ENCODE assay signal across 17 cellular contexts in the genomic region with DNA sequence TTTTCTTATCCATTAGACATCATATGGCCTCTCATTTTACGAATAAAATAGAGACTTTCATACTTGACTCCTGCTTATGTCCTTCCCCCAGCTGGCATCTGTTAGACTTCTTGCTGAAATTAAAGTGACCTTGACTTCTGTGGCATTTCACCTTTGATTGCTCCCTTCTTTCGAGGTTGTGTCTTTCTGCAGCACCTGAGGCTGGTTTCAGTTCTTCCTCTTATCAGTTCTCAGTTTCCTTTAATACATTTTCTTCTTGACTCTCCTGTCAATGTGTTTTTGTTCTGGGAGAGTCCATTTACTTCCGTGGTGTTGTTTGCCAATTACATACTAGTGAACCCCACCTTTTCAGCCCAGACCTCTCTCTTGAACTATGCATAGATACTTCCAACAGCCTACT.
DNase-seq lines count a peak whose midpoint lies in the region; ATAC-seq, FAIRE-seq and TF ChIP-seq lines count a peak whose summit lies in the region.
"Had no signal": no experiment of that assay in that cellular context is flagged by ENCODE, and none has a peak within 500 bp of the region (broad histone marks: within the 10 kb centered on the region; RNA-seq: fewer than 3 reads in every experiment).

No MANE protein-coding gene starts in this region.

- H2AFZ ChIP-seq in GM12878 (ENCODE audit: control insufficient read depth, low read depth, low read length) = no peak overlapping the region

- peaks cover 2% of the 10 kb centered on the region for H3K4me1 Mint-ChIP-seq in endothelial cell (ENCODE audit: unreplicated experiment)

- H3K9ac ChIP-seq in GM12878 (ENCODE audit: control insufficient read depth, insufficient read depth, low read length) = no peak overlapping the region
- no peak overlapping the region for H3K9ac ChIP-seq in kidney (ENCODE audit: low read length in 2 of 2)

- H3K4me2 ChIP-seq in GM12878 (ENCODE audit: control insufficient read depth, insufficient read depth) = 0 out of 2 replicates have a peak overlapping the region, but pooled peaks have one; percentile 15

- peaks cover 17% of the 10 kb centered on the region for H3K36me3 Mint-ChIP-seq in endothelial cell (ENCODE audit: low read depth, unreplicated experiment)

- H3K4me3 ChIP-seq in GM12878 = no peak overlapping the region
- no peak overlapping the region for H3K4me3 ChIP-seq in kidney (ENCODE audit: low read length in 2 of 2)
- H3K4me3 ChIP-seq: colonic mucosa had no signal

- peak; percentile 69 for FAIRE-seq in GM12878 (lab: Jason Lieb, UNC)
- no peak for FAIRE-seq in kidney (lab: Jason Lieb, UNC)
- FAIRE-seq: HTR-8/SVneo, urothelium cell line had no signal

- no peaks in the 10 kb centered on the region for H3K27me3 ChIP-seq in GM12878 (replicated peaks in 1 of 2; ENCODE audit: control insufficient read depth in 2 of 2, insufficient read depth in 2 of 2, low read length in 1 of 2)
- H3K27me3 ChIP-seq: colonic mucosa had no signal

- H3K9me3 Mint-ChIP-seq in endothelial cell (ENCODE audit: unreplicated experiment) = no peaks in the 10 kb centered on the region

- H3K36me3 ChIP-seq in GM12878 (ENCODE audit: control insufficient read depth in 2 of 2, insufficient read depth in 2 of 2, low read length in 1 of 2) (peaks cover 0 to 12% of the 10 kb centered on the region in 2 experiments; a peak in 2 of 4 replicates), kidney (ENCODE audit: control insufficient read depth in 1 of 2, insufficient read depth in 2 of 2, low read length in 2 of 2) (peaks cover 3 to 13% of the 10 kb centered on the region in 2 donors)
- H3K36me3 ChIP-seq: colonic mucosa had no signal

- in situ Hi-C loops in GM12878 (cut with MboI) = loop anchor here (10.0 kb wide), 1 partner anchor 348 kb away; no protein-coding TSS in a partner anchor

- H4K20me1 ChIP-seq in GM12878 (ENCODE audit: control insufficient read depth, insufficient read depth) = no peaks in the 10 kb centered on the region

- H3K27ac Mint-ChIP-seq in endothelial cell (ENCODE audit: unreplicated experiment) = no peak overlapping the region
- H3K27ac Mint-ChIP-seq: activated CD4-positive, alpha-beta T cell treated with anti-CD3 and anti-CD28 coated beads for 36 hours had no signal

- peak; percentile 25 for DNase-seq in GM12878 (ENCODE audit: low read depth, low spot score)
- no peak for DNase-seq in endothelial cell (ENCODE audit: low spot score)
- no peak for DNase-seq in kidney
- no peak for DNase-seq in CD1c-positive myeloid dendritic cell (ENCODE audit: extremely low spot score)
- no peak for DNase-seq in NCI-H748 treated with DMSO at 0.1 percent for 48 hours (lab: John Stamatoyannopoulos, UW)
- DNase-seq: activated CD4-positive, alpha-beta T cell treated with anti-CD3 and anti-CD28 coated beads for 36 hours; activated T-cell treated with anti-CD3 and anti-CD28 coated beads, Interleukin-2, amount 50 U/mL, for 4 hours; colonic mucosa; DMS53; NCI-H2171; stimulated activated CD4-positive, alpha-beta T cell treated with anti-CD3 and anti-CD28 coated beads, Interleukin-2, amount 100 ng/mL, for 24 hours had no signal

- no peak for TF ChIP-seq CTCF in GM12878 (IDR thresholded peaks at IDR 0.05 in 2 of 3, conservative IDR thresholded peaks at IDR 0.05 in 1 of 3; ENCODE audit: control insufficient read depth in 2 of 3, extremely low read depth in 1 of 3, insufficient read depth in 1 of 3, low read depth in 3 of 3, low read length in 3 of 3)
- no peak for TF ChIP-seq CTCF in endothelial cell (IDR thresholded peaks at IDR 0.05; ENCODE audit: unreplicated experiment)
- TF ChIP-seq CTCF in kidney (IDR thresholded peaks at IDR 0.05; ENCODE audit: borderline replicate concordance, extremely low read depth, insufficient read depth) = no peak

- TF ChIP-seq POLR2A in GM12878 (IDR thresholded peaks at IDR 0.05; ENCODE audit: low read depth, low read length) = no peak

- intact Hi-C loops in GM12878 (cut with micrococcal nuclease; ENCODE audit: unreplicated experiment) (no loop called here), kidney (cut with DNase I) (no loop called here)

- POLR2A ChIA-PET in GM12878 (lab: Charles Lee) = interaction anchor here (0.7 kb wide), 2 partner anchors 42 to 164 kb away, joined by 4 to 7 read pairs; no protein-coding TSS in a partner anchor

- H3K27ac ChIP-seq in GM12878 (ENCODE audit: control insufficient read depth, insufficient read depth) (no peak overlapping the region), kidney (ENCODE audit: low read depth in 2 of 2, low read length in 2 of 2) (no peak overlapping the region)
- H3K27ac ChIP-seq: colonic mucosa had no signal

- peaks cover 16% of the 10 kb centered on the region for H3K9me3 ChIP-seq in GM12878 (replicated peaks; ENCODE audit: control insufficient read depth, insufficient read depth, low read length)
- H3K9me3 ChIP-seq in kidney (ENCODE audit: control insufficient read depth in 1 of 2, low read length in 2 of 2) = peaks cover 0 to 7% of the 10 kb centered on the region in 2 donors
- H3K9me3 ChIP-seq: colonic mucosa had no signal

- no peak for TF ChIP-seq EP300 in GM12878 (IDR thresholded peaks at IDR 0.05; ENCODE audit: borderline replicate concordance in 1 of 2, control insufficient read depth in 1 of 2, low read depth in 2 of 2, low read length in 2 of 2)

- 14% methylated on average over 3 of the region's 3 CpGs for WGBS in GM12878 (ENCODE audit: insufficient coverage, insufficient replicate concordance, low lambda C conversion rate, missing lambda C conversion rate)

- ATAC-seq in GM18502 (IDR thresholded peaks at IDR 0.05; ENCODE audit: poor library complexity, unreplicated experiment) = peak; percentile 66
- ATAC-seq in GM19468 (IDR thresholded peaks at IDR 0.05; ENCODE audit: extremely low read depth, unreplicated experiment) = peak; percentile 33
- peak; percentile 40 for ATAC-seq in HG02884 (IDR thresholded peaks at IDR 0.05; ENCODE audit: unreplicated experiment)
- peak; percentile 58 for ATAC-seq in GM12878
- ATAC-seq: activated CD4-positive, alpha-beta T cell treated with anti-CD3 and anti-CD28 coated beads for 36 hours; activated T-cell treated with anti-CD3 and anti-CD28 coated beads, Interleukin-2, amount 50 U/mL, for 4 hours; esophagus mucosa had no signal

- CTCF ChIA-PET in GM12878 (lab: Yijun Ruan, JAX) = interaction anchor here (0.8 to 18.7 kb wide), 5 partner anchors 8 to 344 kb away, joined by 3 to 474 read pairs (median 4); no protein-coding TSS in a partner anchor

- H3K4me3 Mint-ChIP-seq in endothelial cell (ENCODE audit: unreplicated experiment) = no peak overlapping the region
- H3K4me3 Mint-ChIP-seq: activated CD4-positive, alpha-beta T cell treated with anti-CD3 and anti-CD28 coated beads for 36 hours; activated T-cell treated with anti-CD3 and anti-CD28 coated beads, Interleukin-2, amount 50 U/mL, for 4 hours had no signal

- no peak for TF ChIP-seq RAD21 in GM12878 (IDR thresholded peaks at IDR 0.05; ENCODE audit: insufficient read depth, low read depth, low read length)

- H3K79me2 ChIP-seq in GM12878 (ENCODE audit: control insufficient read depth, insufficient read depth, low read length) = no peaks in the 10 kb centered on the region

- H3K4me1 ChIP-seq in GM12878 (ENCODE audit: control insufficient read depth, insufficient read depth, low read length) (peaks cover 10% of the 10 kb centered on the region), kidney (ENCODE audit: control insufficient read depth in 1 of 2, insufficient read depth in 1 of 2, low read depth in 1 of 2, low read length in 2 of 2) (no peaks in the 10 kb centered on the region)
- H3K4me1 ChIP-seq: colonic mucosa had no signal

- H3K27me3 Mint-ChIP-seq in endothelial cell (ENCODE audit: unreplicated experiment) = no peaks in the 10 kb centered on the region
- H3K27me3 Mint-ChIP-seq: activated CD4-positive, alpha-beta T cell treated with anti-CD3 and anti-CD28 coated beads for 36 hours had no signal

- SMC1A ChIA-PET in GM12878 (lab: Charles Lee; ENCODE audit: uncharacterized antibody, unreplicated experiment) = interaction anchor here (1.2 to 2.8 kb wide), 2 partner anchors 72 to 333 kb away, joined by 3 to 12 read pairs; no protein-coding TSS in a partner anchor

- RAD21 ChIA-PET in GM12878 (lab: Charles Lee; ENCODE audit: unreplicated experiment) = interaction anchor here (1.2 to 2.1 kb wide), 2 partner anchors 41 to 72 kb away, joined by 3 to 11 read pairs; no protein-coding TSS in a partner anchor

- BruUV-seq in GM12878 (replicated peaks; lab: Mats Ljungman, UMichigan) = no TSS peak

TF ChIP-seq in GM12878, 131 proteins besides CTCF, POLR2A, EP300 and RAD21 (continues in another document):
- TF ChIP-seq RAD51 (IDR thresholded peaks at IDR 0.05) (no peak), MYB (IDR thresholded peaks at IDR 0.05; ENCODE audit: borderline replicate concordance, low read depth, low read length) (no peak), ASH2L (IDR thresholded peaks at IDR 0.05; ENCODE audit: borderline replicate concordance, low read depth) (no peak), ZNF274 (IDR thresholded peaks at IDR 0.05; ENCODE audit: insufficient read depth, insufficient read length) (no peak)
- TF ChIP-seq, protein P1, sequence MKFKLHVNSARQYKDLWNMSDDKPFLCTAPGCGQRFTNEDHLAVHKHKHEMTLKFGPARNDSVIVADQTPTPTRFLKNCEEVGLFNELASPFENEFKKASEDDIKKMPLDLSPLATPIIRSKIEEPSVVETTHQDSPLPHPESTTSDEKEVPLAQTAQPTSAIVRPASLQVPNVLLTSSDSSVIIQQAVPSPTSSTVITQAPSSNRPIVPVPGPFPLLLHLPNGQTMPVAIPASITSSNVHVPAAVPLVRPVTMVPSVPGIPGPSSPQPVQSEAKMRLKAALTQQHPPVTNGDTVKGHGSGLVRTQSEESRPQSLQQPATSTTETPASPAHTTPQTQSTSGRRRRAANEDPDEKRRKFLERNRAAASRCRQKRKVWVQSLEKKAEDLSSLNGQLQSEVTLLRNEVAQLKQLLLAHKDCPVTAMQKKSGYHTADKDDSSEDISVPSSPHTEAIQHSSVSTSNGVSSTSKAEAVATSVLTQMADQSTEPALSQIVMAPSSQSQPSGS (IDR thresholded peaks at IDR 0.05; ENCODE audit: low read length) = peak; percentile 28; the same call in 1 of the 2 replicates
